14 cellular contexts compared by ENCODE assay signal in the genomic region with DNA sequence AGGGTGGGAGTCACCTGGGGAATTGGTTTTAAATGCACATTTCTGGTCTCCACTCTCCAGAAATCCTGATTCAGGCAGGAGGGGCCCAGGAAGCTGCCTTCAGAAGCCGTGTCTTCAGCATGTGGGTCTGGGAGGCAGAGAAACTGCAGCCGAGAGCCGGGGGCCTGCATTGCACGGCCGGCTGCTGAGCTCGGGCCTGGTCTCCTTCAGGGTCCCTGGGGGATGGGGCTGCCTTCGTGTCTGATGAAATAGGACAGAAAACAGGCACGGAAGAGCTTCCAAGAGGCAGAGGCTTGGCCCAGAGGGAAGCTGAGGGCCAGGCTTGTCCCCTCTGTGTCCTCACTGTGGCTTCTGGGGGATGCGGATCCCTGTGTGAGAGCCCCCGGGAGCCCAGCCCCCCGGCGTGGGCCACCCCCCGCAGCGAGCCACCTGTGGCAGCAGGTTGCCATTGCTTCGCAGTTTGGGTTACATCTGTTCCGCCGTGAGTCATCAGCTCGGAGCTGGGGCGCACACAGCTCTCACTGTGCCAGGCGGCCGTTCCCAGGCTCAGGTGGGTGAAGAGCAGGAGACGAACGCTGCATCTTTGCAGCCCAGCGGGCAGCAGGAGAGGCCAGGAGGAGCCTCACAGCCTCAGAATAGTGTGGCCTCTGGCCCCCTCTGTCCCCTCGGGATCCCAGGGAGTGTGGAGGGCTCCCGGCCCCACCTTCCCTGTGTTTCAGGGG.
"Had no signal": no experiment of that assay in that cellular context is flagged by ENCODE, and none has a peak within 500 bp of the region (broad histone marks: within the 10 kb centered on the region; RNA-seq: fewer than 3 reads in every experiment).

No MANE protein-coding gene starts in this region.

- H3K9me3 ChIP-seq: spleen had no signal

- H3K27ac ChIP-seq: spleen had no signal

- DNase-seq: activated CD4-positive, alpha-beta T cell treated with anti-CD3 and anti-CD28 coated beads for 1 hour; activated CD4-positive, alpha-beta T cell treated with anti-CD3 and anti-CD28 coated beads, Interleukin-2, amount 50 U/mL, for 48 hours; activated gamma-delta T cell; activated T-cell treated with anti-CD3 and anti-CD28 coated beads, Interleukin-2, amount 50 U/mL, for 48 hours; cerebellar nuclear complex; endodermal cell; immature natural killer cell; left cardiac atrium; spleen; stimulated activated CD4-positive, alpha-beta T cell treated with anti-CD3 and anti-CD28 coated beads, Interleukin-1b, Interleukin-23, amount 100 ng/mL, for 48 hours; stimulated activated naive CD4-positive, alpha-beta T cell; substantia nigra; trophoblast cell had no signal

- ATAC-seq: left cardiac atrium, sciatic nerve had no signal

- H3K4me1 ChIP-seq: spleen had no signal

- H3K4me3 ChIP-seq: spleen had no signal

- H3K36me3 ChIP-seq: spleen had no signal
